Comparison of ENCODE assay signal across 18 cellular contexts in the genomic region with DNA sequence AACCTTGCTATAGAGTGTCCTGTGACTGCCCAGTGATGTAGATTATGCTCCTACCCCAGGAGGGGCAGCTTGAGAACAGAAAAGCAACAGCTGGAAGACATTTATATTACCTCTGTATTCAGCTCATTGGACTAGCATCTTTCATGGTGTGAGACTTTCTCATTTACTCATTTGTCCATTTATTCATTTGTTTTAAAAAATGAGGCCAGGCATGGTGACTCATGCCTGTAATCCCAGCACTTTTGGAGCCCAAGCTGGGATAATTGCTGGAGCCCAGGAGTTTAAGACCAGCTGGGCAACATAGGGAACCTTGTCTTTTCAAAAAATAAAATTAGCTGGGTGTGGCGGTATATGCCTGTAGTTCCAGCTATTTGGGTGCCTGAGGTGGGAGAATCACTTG.
DNase-seq lines count a peak whose midpoint lies in the region; ATAC-seq, FAIRE-seq and TF ChIP-seq lines count a peak whose summit lies in the region.
"Had no signal": no experiment of that assay in that cellular context is flagged by ENCODE, and none has a peak within 500 bp of the region (broad histone marks: within the 10 kb centered on the region; RNA-seq: fewer than 3 reads in every experiment).

No MANE protein-coding gene starts in this region.

- no peak overlapping the region for H2AFZ ChIP-seq in GM12878 (ENCODE audit: control insufficient read depth, low read depth, low read length)
- H2AFZ ChIP-seq in osteoblast (ENCODE audit: low read length) = no peak overlapping the region
- H2AFZ ChIP-seq: GM23338 had no signal

- no TSS peak for BruUV-seq in GM12878 (replicated peaks; lab: Mats Ljungman, UMichigan)

- peaks cover 0 to 5% (median 5%) of the 10 kb centered on the region in 3 donors for H3K4me1 Mint-ChIP-seq in CD8-positive, alpha-beta memory T cell
- peaks cover 4% of the 10 kb centered on the region for H3K4me1 Mint-ChIP-seq in glutamatergic neuron (ENCODE audit: low read depth, unreplicated experiment)
- H3K4me1 Mint-ChIP-seq: CD14-positive monocyte had no signal

- TF ChIP-seq EP300 in GM12878 (IDR thresholded peaks at IDR 0.05; ENCODE audit: borderline replicate concordance in 1 of 2, control insufficient read depth in 1 of 2, low read depth in 2 of 2, low read length in 2 of 2) = no peak

- FAIRE-seq in GM12878 (lab: Jason Lieb, UNC) = peak; percentile 7
- FAIRE-seq: GM12891, pancreas, TTC549 had no signal

- no peak for TF ChIP-seq POLR2A in GM12878 (IDR thresholded peaks at IDR 0.05; ENCODE audit: low read depth, low read length)

- no peaks in the 10 kb centered on the region for H3K79me2 ChIP-seq in GM12878 (ENCODE audit: control insufficient read depth, insufficient read depth, low read length)
- no peaks in the 10 kb centered on the region for H3K79me2 ChIP-seq in osteoblast (ENCODE audit: insufficient read depth, low read length)

- ATAC-seq in GM12878 = no peak
- no peak for ATAC-seq in GM21529 (IDR thresholded peaks at IDR 0.05; ENCODE audit: unreplicated experiment)
- ATAC-seq: GM23338; pancreas; stimulated activated naive B cell treated with anti-CD40 and anti-IgM and Interleukin-4, amounts not matched to agents 10 μg/mL and 1 μg/mL and 100 μg/mL, for 72 hours had no signal

- TF ChIP-seq RAD21 in GM12878 (IDR thresholded peaks at IDR 0.05; ENCODE audit: insufficient read depth, low read depth, low read length) = no peak

- H3K9ac ChIP-seq in GM12878 (ENCODE audit: control insufficient read depth, insufficient read depth, low read length) = no peak overlapping the region

- H3K4me2 ChIP-seq in GM12878 (ENCODE audit: control insufficient read depth, insufficient read depth) = no peak overlapping the region
- no peak overlapping the region for H3K4me2 ChIP-seq in osteoblast (ENCODE audit: insufficient read depth, low read length)
- H3K4me2 ChIP-seq: GM23338 had no signal

- RAD21 ChIA-PET in GM12878 (lab: Charles Lee; ENCODE audit: unreplicated experiment) = interaction anchor here (1.2 kb wide), 1 partner anchor 231 kb away, joined by 3 read pairs; no protein-coding TSS in a partner anchor

- H3K4me1 ChIP-seq in GM12878 (ENCODE audit: control insufficient read depth, insufficient read depth, low read length) (no peaks in the 10 kb centered on the region), osteoblast (ENCODE audit: insufficient read depth, low read length) (peaks cover 25% of the 10 kb centered on the region)
- H3K4me1 ChIP-seq in CD8-positive, alpha-beta memory T cell (ENCODE audit: insufficient read depth, low read length) = no peaks in the 10 kb centered on the region
- H3K4me1 ChIP-seq: pancreas, transverse colon had no signal

- SMC1A ChIA-PET in GM12878 (lab: Charles Lee; ENCODE audit: uncharacterized antibody, unreplicated experiment) = interaction anchor here (0.7 to 1.9 kb wide), 4 partner anchors 10 to 708 kb away, joined by 3 to 8 read pairs (median 4); no protein-coding TSS in a partner anchor

- H3K27ac ChIP-seq in GM12878 (ENCODE audit: control insufficient read depth, insufficient read depth) (no peak overlapping the region), osteoblast (ENCODE audit: low read depth, low read length) (peak overlapping the region; percentile 5)
- H3K27ac ChIP-seq in CD8-positive, alpha-beta memory T cell (ENCODE audit: low read depth, low read length) = no peak overlapping the region
- H3K27ac ChIP-seq: pancreas, transverse colon had no signal

- intact Hi-C loops in GM12878 (cut with micrococcal nuclease; ENCODE audit: unreplicated experiment) = no loop called here

- no peaks in the 10 kb centered on the region for H3K9me3 Mint-ChIP-seq in CD8-positive, alpha-beta memory T cell
- H3K9me3 Mint-ChIP-seq in glutamatergic neuron (ENCODE audit: unreplicated experiment) = peaks cover 4% of the 10 kb centered on the region
- H3K9me3 Mint-ChIP-seq: activated naive CD4-positive, alpha-beta T cell treated with anti-CD3 and anti-CD28 coated beads for 36 hours; GM23338; stimulated activated naive B cell treated with anti-CD40 and anti-IgM and Interleukin-4, amounts not matched to agents 10 μg/mL and 1 μg/mL and 100 μg/mL, for 72 hours had no signal

- no peaks in the 10 kb centered on the region for H3K27me3 ChIP-seq in GM12878 (replicated peaks in 1 of 2; ENCODE audit: control insufficient read depth in 2 of 2, insufficient read depth in 2 of 2, low read length in 1 of 2)
- no peaks in the 10 kb centered on the region for H3K27me3 ChIP-seq in osteoblast (ENCODE audit: insufficient read depth, low read length)
- no peaks in the 10 kb centered on the region for H3K27me3 ChIP-seq in CD8-positive, alpha-beta memory T cell (ENCODE audit: insufficient read depth, low read length, poor library complexity, severe bottlenecking)
- H3K27me3 ChIP-seq: pancreas, transverse colon had no signal

- TF ChIP-seq CTCF in GM12878 (IDR thresholded peaks at IDR 0.05 in 2 of 3, conservative IDR thresholded peaks at IDR 0.05 in 1 of 3; ENCODE audit: control insufficient read depth in 2 of 3, extremely low read depth in 1 of 3, insufficient read depth in 1 of 3, low read depth in 3 of 3, low read length in 3 of 3) = no peak
- no peak for TF ChIP-seq CTCF in osteoblast (IDR thresholded peaks at IDR 0.05; ENCODE audit: extremely low read depth, low read depth, low read length)
- TF ChIP-seq CTCF in glutamatergic neuron (IDR thresholded peaks at IDR 0.05; ENCODE audit: partially characterized antibody, unreplicated experiment) = no peak

- H3K4me3 ChIP-seq in GM12878 = no peak overlapping the region
- no peak overlapping the region for H3K4me3 ChIP-seq in osteoblast (ENCODE audit: insufficient read depth, low read length)
- no peak overlapping the region for H3K4me3 ChIP-seq in CD8-positive, alpha-beta memory T cell (ENCODE audit: low read length)
- H3K4me3 ChIP-seq: GM23338, pancreas, transverse colon had no signal

- H3K4me3 Mint-ChIP-seq in CD8-positive, alpha-beta memory T cell = no peak overlapping the region
- no peak overlapping the region for H3K4me3 Mint-ChIP-seq in glutamatergic neuron (ENCODE audit: unreplicated experiment)
- H3K4me3 Mint-ChIP-seq: activated naive CD4-positive, alpha-beta T cell treated with anti-CD3 and anti-CD28 coated beads for 36 hours; CD14-positive monocyte; GM23338; stimulated activated naive B cell treated with anti-CD40 and anti-IgM and Interleukin-4, amounts not matched to agents 10 μg/mL and 1 μg/mL and 100 μg/mL, for 72 hours had no signal

- H3K36me3 ChIP-seq in GM12878 (ENCODE audit: control insufficient read depth in 2 of 2, insufficient read depth in 2 of 2, low read length in 1 of 2) (peaks cover 0 to 1% of the 10 kb centered on the region in 2 experiments; a peak in 2 of 4 replicates), osteoblast (ENCODE audit: insufficient read depth, low read length) (no peaks in the 10 kb centered on the region)
- H3K36me3 ChIP-seq in CD8-positive, alpha-beta memory T cell (ENCODE audit: insufficient read depth, low read length) = no peaks in the 10 kb centered on the region
- H3K36me3 ChIP-seq: pancreas, transverse colon had no signal

- in situ Hi-C loops in GM12878 (cut with MboI) = no loop called here

- H3K9me3 ChIP-seq in GM12878 (replicated peaks; ENCODE audit: control insufficient read depth, insufficient read depth, low read length) (no peaks in the 10 kb centered on the region), osteoblast (ENCODE audit: low read depth, low read length) (no peaks in the 10 kb centered on the region)
- no peaks in the 10 kb centered on the region for H3K9me3 ChIP-seq in CD8-positive, alpha-beta memory T cell (ENCODE audit: low read length)
- H3K9me3 ChIP-seq: pancreas, transverse colon had no signal

- no peaks in the 10 kb centered on the region for H4K20me1 ChIP-seq in GM12878 (ENCODE audit: control insufficient read depth, insufficient read depth)
- no peaks in the 10 kb centered on the region for H4K20me1 ChIP-seq in osteoblast (ENCODE audit: insufficient read depth, low read length)

- H3K27me3 Mint-ChIP-seq in CD8-positive, alpha-beta memory T cell = no peaks in the 10 kb centered on the region
- no peaks in the 10 kb centered on the region for H3K27me3 Mint-ChIP-seq in glutamatergic neuron (ENCODE audit: unreplicated experiment)
- H3K27me3 Mint-ChIP-seq: stimulated activated naive B cell treated with anti-CD40 and anti-IgM and Interleukin-4, amounts not matched to agents 10 μg/mL and 1 μg/mL and 100 μg/mL, for 72 hours had no signal

- H3K27ac Mint-ChIP-seq in CD8-positive, alpha-beta memory T cell = no peak overlapping the region
- no peak overlapping the region for H3K27ac Mint-ChIP-seq in glutamatergic neuron (ENCODE audit: unreplicated experiment)
- H3K27ac Mint-ChIP-seq: activated naive CD4-positive, alpha-beta T cell treated with anti-CD3 and anti-CD28 coated beads for 36 hours; CD14-positive monocyte; GM23338 had no signal

- DNase-seq in EL (peak; percentile 61), LHCN-M2 (ENCODE audit: low read depth) (peak; percentile 89), GM12878 (ENCODE audit: low read depth, low spot score) (no peak), osteoblast (ENCODE audit: insufficient read length, low spot score, missing footprints) (no peak), glutamatergic neuron (no peak)
- no peak for DNase-seq in CD8-positive, alpha-beta memory T cell
- DNase-seq: activated CD4-positive, alpha-beta T cell treated with anti-CD3 and anti-CD28 coated beads, Interleukin-2, amount 50 U/mL, for 1 hour; activated naive CD4-positive, alpha-beta T cell treated with anti-CD3 and anti-CD28 coated beads for 36 hours; Kasumi-1; NCI-H187 treated with DMSO at 0.1 percent for 48 hours; pancreas; stimulated activated naive B cell treated with anti-CD40 and anti-IgM and Interleukin-4, amounts not matched to agents 10 μg/mL and 1 μg/mL and 100 μg/mL, for 72 hours; transverse colon had no signal

- H3K36me3 Mint-ChIP-seq in CD8-positive, alpha-beta memory T cell = peaks cover 22 to 41% (median 39%) of the 10 kb centered on the region in 3 donors
- H3K36me3 Mint-ChIP-seq in glutamatergic neuron (ENCODE audit: unreplicated experiment) = peaks cover 7% of the 10 kb centered on the region

- POLR2A ChIA-PET in GM12878 (lab: Charles Lee) = no interaction called here
- POLR2A ChIA-PET in CD8-positive, alpha-beta memory T cell (lab: Charles Lee) = no interaction called here

- CTCF ChIA-PET in GM12878 (lab: Yijun Ruan, JAX) = interaction anchor here (2.2 kb wide), 1 partner anchor 18 kb away, joined by 9 read pairs; no protein-coding TSS in a partner anchor
- CTCF ChIA-PET in CD8-positive, alpha-beta memory T cell (lab: Charles Lee) = no interaction called here

- 100% methylated on average over 1 of the region's 1 CpG for whole genome bisulfite sequencing in GM12878 (ENCODE audit: insufficient coverage, insufficient replicate concordance, low lambda C conversion rate, missing lambda C conversion rate)

TF ChIP-seq in GM12878, 131 proteins besides CTCF, POLR2A, EP300 and RAD21 (continues in another document):
- no peak for TF ChIP-seq BCL11A (IDR thresholded peaks at IDR 0.05; ENCODE audit: low read depth, low read length)

Comparison
In these comparisons a context has a peak if more than half of its experiments do, and no peak if none do; other contexts are left out.
1. DNase-seq: peak in EL (single experiment) and LHCN-M2 (single experiment); none in GM12878 (single experiment), osteoblast (single experiment), CD8-positive, alpha-beta memory T cell (0 of 5) and glutamatergic neuron (single experiment).